29 cellular contexts compared by ENCODE assay signal in the genomic region with DNA sequence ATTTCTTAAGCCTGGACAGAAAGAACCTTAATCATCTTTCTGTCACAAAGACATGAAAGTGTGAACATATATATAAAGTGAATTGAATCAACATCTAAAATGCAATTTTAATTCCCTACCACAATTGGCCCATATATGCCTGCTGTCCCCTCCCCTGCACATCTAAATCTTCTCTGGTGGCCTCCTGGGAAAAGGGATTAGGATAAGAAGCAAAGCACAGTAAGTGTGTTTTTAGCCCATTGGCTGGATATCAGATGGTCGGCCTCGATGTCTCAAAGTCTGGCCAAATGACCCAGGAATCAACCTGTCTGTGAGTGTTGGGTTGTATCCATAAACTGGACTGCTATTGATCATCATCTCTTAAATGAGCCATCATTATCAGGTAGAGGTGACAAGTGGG.
"Had no signal": no experiment of that assay in that cellular context is flagged by ENCODE, and none has a peak within 500 bp of the region (broad histone marks: within the 10 kb centered on the region; RNA-seq: fewer than 3 reads in every experiment).

No MANE protein-coding gene starts in this region.

- H3K27ac Mint-ChIP-seq: activated CD4-positive, alpha-beta memory T cell treated with anti-CD3 and anti-CD28 coated beads, Interleukin-2, amount 10 ng/mL, durations not matched to agents 7 days and 5 days; activated CD4-positive, alpha-beta T cell treated with anti-CD3 and anti-CD28 coated beads, Interleukin-2, amount 10 ng/mL, durations not matched to agents 7 days and 5 days; activated naive CD4-positive, alpha-beta T cell treated with anti-CD3 and anti-CD28 coated beads, Interleukin-2, amount 10 ng/mL, durations not matched to agents 7 days and 5 days; activated naive CD4-positive, alpha-beta T cell treated with anti-CD3 and anti-CD28 coated beads, Interleukin-2, amount 50 U/mL, for 72 hours; activated naive CD8-positive, alpha-beta T cell treated with anti-CD3 and anti-CD28 coated beads, Interleukin-2, amount 10 ng/mL, durations not matched to agents 7 days and 5 days; activated T-cell treated with anti-CD3 and anti-CD28 coated beads, Interleukin-2, amount 50 U/mL, for 24 hours; activated T-cell treated with anti-CD3 and anti-CD28 coated beads, Interleukin-2, amount 50 U/mL, for 72 hours; dendritic cell treated with granulocyte-macrophage colony-stimulating factor and Interleukin-4, amounts not matched to agents 40 ng/mL and 50 ng/mL, for 4 days; endodermal cell; T-helper 17 cell; T-helper 2 cell treated with Interferon-gamma antibody and Interleukin-4, amounts not matched to agents 5 μg/mL and 100 μg/mL, for 36 hours; WTC11 had no signal

- H3K27me3 ChIP-seq: brain microvascular endothelial cell had no signal

- H3K4me3 ChIP-seq: coronary artery, dorsolateral prefrontal cortex had no signal

- H3K36me3 ChIP-seq: brain microvascular endothelial cell had no signal

- H3K27ac ChIP-seq: brain microvascular endothelial cell, coronary artery, dorsolateral prefrontal cortex had no signal

- H3K36me3 Mint-ChIP-seq: activated naive CD4-positive, alpha-beta T cell treated with anti-CD3 and anti-CD28 coated beads, Interleukin-2, amount 10 ng/mL, durations not matched to agents 7 days and 5 days; activated naive CD4-positive, alpha-beta T cell treated with anti-CD3 and anti-CD28 coated beads, Interleukin-2, amount 50 U/mL, for 72 hours; activated naive CD8-positive, alpha-beta T cell treated with anti-CD3 and anti-CD28 coated beads, Interleukin-2, amount 10 ng/mL, durations not matched to agents 7 days and 5 days; WTC11 had no signal

- H3K27me3 Mint-ChIP-seq: activated naive CD4-positive, alpha-beta T cell treated with anti-CD3 and anti-CD28 coated beads, Interleukin-2, amount 10 ng/mL, durations not matched to agents 7 days and 5 days; activated T-cell treated with anti-CD3 and anti-CD28 coated beads, Interleukin-2, amount 50 U/mL, for 24 hours had no signal

- H3K4me1 Mint-ChIP-seq: activated CD4-positive, alpha-beta memory T cell treated with anti-CD3 and anti-CD28 coated beads, Interleukin-2, amount 10 ng/mL, durations not matched to agents 7 days and 5 days; activated CD4-positive, alpha-beta T cell treated with anti-CD3 and anti-CD28 coated beads, Interleukin-2, amount 10 ng/mL, durations not matched to agents 7 days and 5 days; activated naive CD4-positive, alpha-beta T cell treated with anti-CD3 and anti-CD28 coated beads, Interleukin-2, amount 10 ng/mL, durations not matched to agents 7 days and 5 days; activated naive CD8-positive, alpha-beta T cell treated with anti-CD3 and anti-CD28 coated beads, Interleukin-2, amount 10 ng/mL, durations not matched to agents 7 days and 5 days; central memory CD8-positive, alpha-beta T cell; T-helper 17 cell had no signal

- H3K9me3 Mint-ChIP-seq: activated CD4-positive, alpha-beta memory T cell treated with anti-CD3 and anti-CD28 coated beads, Interleukin-2, amount 10 ng/mL, durations not matched to agents 7 days and 5 days; activated CD4-positive, alpha-beta T cell treated with anti-CD3 and anti-CD28 coated beads, Interleukin-2, amount 10 ng/mL, durations not matched to agents 7 days and 5 days; activated naive CD4-positive, alpha-beta T cell treated with anti-CD3 and anti-CD28 coated beads, Interleukin-2, amount 10 ng/mL, durations not matched to agents 7 days and 5 days; activated naive CD4-positive, alpha-beta T cell treated with anti-CD3 and anti-CD28 coated beads, Interleukin-2, amount 50 U/mL, for 72 hours; activated naive CD8-positive, alpha-beta T cell treated with anti-CD3 and anti-CD28 coated beads, Interleukin-2, amount 10 ng/mL, durations not matched to agents 7 days and 5 days; activated T-cell treated with anti-CD3 and anti-CD28 coated beads, Interleukin-2, amount 50 U/mL, for 24 hours; activated T-cell treated with anti-CD3 and anti-CD28 coated beads, Interleukin-2, amount 50 U/mL, for 72 hours; central memory CD8-positive, alpha-beta T cell; dendritic cell treated with granulocyte-macrophage colony-stimulating factor and Interleukin-4, amounts not matched to agents 40 ng/mL and 50 ng/mL, for 4 days; endodermal cell; T-helper 2 cell treated with Interferon-gamma antibody and Interleukin-4, amounts not matched to agents 5 μg/mL and 100 μg/mL, for 36 hours; WTC11 had no signal

- H3K4me3 Mint-ChIP-seq: activated CD4-positive, alpha-beta memory T cell treated with anti-CD3 and anti-CD28 coated beads, Interleukin-2, amount 10 ng/mL, durations not matched to agents 7 days and 5 days; activated CD4-positive, alpha-beta T cell treated with anti-CD3 and anti-CD28 coated beads, Interleukin-2, amount 10 ng/mL, durations not matched to agents 7 days and 5 days; activated naive CD4-positive, alpha-beta T cell treated with anti-CD3 and anti-CD28 coated beads, Interleukin-2, amount 10 ng/mL, durations not matched to agents 7 days and 5 days; activated naive CD8-positive, alpha-beta T cell treated with anti-CD3 and anti-CD28 coated beads, Interleukin-2, amount 10 ng/mL, durations not matched to agents 7 days and 5 days; activated T-cell treated with anti-CD3 and anti-CD28 coated beads, Interleukin-2, amount 50 U/mL, for 24 hours; activated T-cell treated with anti-CD3 and anti-CD28 coated beads, Interleukin-2, amount 50 U/mL, for 72 hours; central memory CD8-positive, alpha-beta T cell; dendritic cell treated with granulocyte-macrophage colony-stimulating factor and Interleukin-4, amounts not matched to agents 40 ng/mL and 50 ng/mL, for 4 days; endodermal cell; T-helper 17 cell; T-helper 2 cell treated with Interferon-gamma antibody and Interleukin-4, amounts not matched to agents 5 μg/mL and 100 μg/mL, for 36 hours; WTC11 had no signal

- DNase-seq: activated CD4-positive, alpha-beta memory T cell treated with anti-CD3 and anti-CD28 coated beads, Interleukin-2, amount 10 ng/mL, durations not matched to agents 7 days and 5 days; activated CD4-positive, alpha-beta T cell treated with anti-CD3 and anti-CD28 coated beads for 1 hour; activated CD4-positive, alpha-beta T cell treated with anti-CD3 and anti-CD28 coated beads for 4 hours; activated CD4-positive, alpha-beta T cell treated with anti-CD3 and anti-CD28 coated beads, Interleukin-2, amount 10 ng/mL, durations not matched to agents 7 days and 5 days; activated CD4-positive, alpha-beta T cell treated with anti-CD3 and anti-CD28 coated beads, Interleukin-2, amount 50 U/mL, for 4 hours; activated CD8-positive, alpha-beta memory T cell treated with anti-CD3 and anti-CD28 coated beads, Interleukin-2, amount 50 U/mL, for 48 hours; activated gamma-delta T cell; activated naive CD4-positive, alpha-beta T cell; activated naive CD4-positive, alpha-beta T cell treated with anti-CD3 and anti-CD28 coated beads, Interleukin-2, amount 10 ng/mL, durations not matched to agents 7 days and 5 days; activated naive CD8-positive, alpha-beta T cell treated with anti-CD3 and anti-CD28 coated beads, Interleukin-2, amount 10 ng/mL, durations not matched to agents 7 days and 5 days; activated T-cell treated with anti-CD3 and anti-CD28 coated beads for 4 hours; activated T-cell treated with anti-CD3 and anti-CD28 coated beads, Interleukin-2, amount 50 U/mL, for 24 hours; activated T-cell treated with anti-CD3 and anti-CD28 coated beads, Interleukin-2, amount 50 U/mL, for 72 hours; amniotic stem cell; anterior cingulate cortex; brain microvascular endothelial cell; dorsolateral prefrontal cortex; effector memory CD4-positive, alpha-beta T cell; endodermal cell; head of caudate nucleus; T-helper 17 cell; T1000 had no signal

- ATAC-seq: activated naive CD4-positive, alpha-beta T cell treated with anti-CD3 and anti-CD28 coated beads, Interleukin-2, amount 50 U/mL, for 72 hours; activated T-cell treated with anti-CD3 and anti-CD28 coated beads, Interleukin-2, amount 50 U/mL, for 72 hours; esophagus mucosa; T-helper 17 cell had no signal
